Comparison of ENCODE assay signal across 27 cellular contexts in the genomic region with DNA sequence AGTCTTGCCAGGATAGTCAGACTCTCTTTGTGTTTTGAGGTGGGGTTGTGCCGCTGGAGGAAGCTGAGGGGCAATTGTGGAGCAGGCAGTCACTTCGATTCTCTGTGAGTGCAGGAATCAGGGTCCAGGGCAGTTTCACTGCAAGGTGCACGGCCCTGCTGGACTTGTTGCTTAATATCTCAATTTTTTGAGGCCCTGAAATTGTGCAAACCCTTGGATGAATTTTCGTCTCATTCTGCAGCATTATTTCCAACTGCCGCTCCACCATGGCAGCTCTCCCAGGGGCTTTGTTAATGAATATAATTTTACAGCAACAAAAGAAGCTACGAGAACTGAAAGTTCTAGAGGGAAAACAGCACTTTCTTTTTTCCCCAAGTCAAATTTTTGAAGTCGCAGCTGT.
DNase-seq lines count a peak whose midpoint lies in the region; ATAC-seq, FAIRE-seq and TF ChIP-seq lines count a peak whose summit lies in the region.
"Had no signal": no experiment of that assay in that cellular context is flagged by ENCODE, and none has a peak within 500 bp of the region (broad histone marks: within the 10 kb centered on the region; RNA-seq: fewer than 3 reads in every experiment).

No MANE protein-coding gene starts in this region.

- H3K36me3 ChIP-seq in right lobe of liver, result no peaks in the 10 kb centered on the region
- no peaks in the 10 kb centered on the region for H3K36me3 ChIP-seq in HepG2 (replicated peaks in 1 of 2; ENCODE audit: control insufficient read depth in 1 of 2, insufficient read depth in 2 of 2, low read length in 2 of 2)
- H3K36me3 ChIP-seq: BLaER1, upper lobe of right lung had no signal

- no peaks in the 10 kb centered on the region for H3K27me3 Mint-ChIP-seq in glutamatergic neuron (ENCODE audit: unreplicated experiment)

- no peaks in the 10 kb centered on the region for H4K20me1 ChIP-seq in HepG2 (ENCODE audit: insufficient read depth, low read length)
- H4K20me1 ChIP-seq: BLaER1 had no signal

- FAIRE-seq in HepG2 (lab: Jason Lieb, UNC) (no peak), GM12891 (lab: Jason Lieb, UNC) (no peak)
- FAIRE-seq: A549, endometrium, islet of Langerhans, small intestine, TTC549 had no signal

- peak overlapping the region; percentile 62 for H3K4me3 Mint-ChIP-seq in glutamatergic neuron (ENCODE audit: unreplicated experiment)
- H3K4me3 Mint-ChIP-seq: naive thymus-derived CD8-positive, alpha-beta T cell; stimulated activated naive CD8-positive, alpha-beta T cell treated with anti-CD3 and anti-CD28 coated beads, Interleukin-15, Interleukin-2, amounts not matched to agents 100 ng/mL and 50 ng/mL, for 24 hours had no signal

- H3K4me1 Mint-ChIP-seq in glutamatergic neuron (ENCODE audit: low read depth, unreplicated experiment), result peaks cover 48% of the 10 kb centered on the region

- H3K79me2 ChIP-seq in HepG2 (ENCODE audit: insufficient read depth, low read length), result no peaks in the 10 kb centered on the region

- intact Hi-C loops in right lobe of liver (cut with DNase I), result no loop called here
- intact Hi-C loops in HepG2 (cut with micrococcal nuclease; ENCODE audit: unreplicated experiment), result no loop called here
- intact Hi-C loops in sciatic nerve (cut with DNase I), result no loop called here

- TF ChIP-seq POLR2A in right lobe of liver (IDR thresholded peaks at IDR 0.05) (no peak), HepG2 (IDR thresholded peaks at IDR 0.05; ENCODE audit: insufficient read depth in 1 of 2, low read depth in 2 of 2, low read length in 2 of 2) (no peak), GM12891 (IDR thresholded peaks at IDR 0.05; ENCODE audit: low read depth, low read length) (no peak)

- peaks cover 2% of the 10 kb centered on the region for H3K9me3 Mint-ChIP-seq in glutamatergic neuron (ENCODE audit: unreplicated experiment)
- H3K9me3 Mint-ChIP-seq: activated naive CD4-positive, alpha-beta T cell treated with anti-CD3 and anti-CD28 coated beads, Interleukin-2, amount 50 U/mL, for 72 hours; naive thymus-derived CD8-positive, alpha-beta T cell; stimulated activated naive CD8-positive, alpha-beta T cell treated with anti-CD3 and anti-CD28 coated beads, Interleukin-15, Interleukin-2, amounts not matched to agents 100 ng/mL and 50 ng/mL, for 24 hours had no signal

- H3K27ac ChIP-seq in right lobe of liver (no peak overlapping the region), HepG2 (ENCODE audit: extremely low read length, insufficient read depth, low read length) (no peak overlapping the region), foreskin keratinocyte (no peak overlapping the region)
- H3K27ac ChIP-seq: A549, BLaER1, upper lobe of right lung had no signal

- H3K36me3 Mint-ChIP-seq in glutamatergic neuron (ENCODE audit: unreplicated experiment), result peaks cover 3% of the 10 kb centered on the region
- H3K36me3 Mint-ChIP-seq: activated naive CD4-positive, alpha-beta T cell treated with anti-CD3 and anti-CD28 coated beads, Interleukin-2, amount 50 U/mL, for 72 hours; naive thymus-derived CD8-positive, alpha-beta T cell had no signal

- in situ Hi-C loops in HepG2 (cut with HindIII; ENCODE audit: extremely low pct_ligation_motif_present, low pct_unique_long_range_greater_than_20kb), result no loop called here

- no peak for TF ChIP-seq CTCF in right lobe of liver (IDR thresholded peaks at IDR 0.05)
- TF ChIP-seq CTCF in HepG2 (CRISPR knock-in tag; IDR thresholded peaks at IDR 0.05), result no peak
- TF ChIP-seq CTCF in glutamatergic neuron (IDR thresholded peaks at IDR 0.05; ENCODE audit: partially characterized antibody, unreplicated experiment), result no peak
- TF ChIP-seq CTCF in foreskin keratinocyte (conservative IDR thresholded peaks at IDR 0.05), result no peak

- DNase-seq in right lobe of liver (peak in 1 of 3 donors; percentile 53), HepG2 (ENCODE audit: low spot score) (no peak), glutamatergic neuron (no peak), sciatic nerve (ENCODE audit: low spot score) (no peak), foreskin keratinocyte (no peak), GM12891 (ENCODE audit: insufficient read length, low spot score) (no peak)
- no peak for DNase-seq in stimulated activated CD4-positive, alpha-beta T cell treated with anti-CD3 and anti-CD28 coated beads, Interleukin-4, amount 100 ng/mL, for 4 hours
- DNase-seq: cortex of kidney; EL; IMR-90; mesendoderm; naive thymus-derived CD8-positive, alpha-beta T cell; NCI-H1417; NCI-H510A; posterior cingulate gyrus; small intestine; stimulated activated CD4-positive, alpha-beta T cell treated with anti-CD3 and anti-CD28 coated beads, Interleukin-4, amount 100 ng/mL, for 1 hour; SW 1271; upper lobe of right lung had no signal

- H3K4me2 ChIP-seq in HepG2 (ENCODE audit: low read depth, low read length), result no peak overlapping the region
- H3K4me2 ChIP-seq: A549, BLaER1 had no signal

- no peak overlapping the region for H3K9ac ChIP-seq in HepG2 (ENCODE audit: insufficient read depth, low read depth, low read length)
- H3K9ac ChIP-seq: BLaER1 had no signal

- H3K4me1 ChIP-seq in right lobe of liver, result peaks cover 0 to 9% (median 3%) of the 10 kb centered on the region in 4 donors
- H3K4me1 ChIP-seq in HepG2 (ENCODE audit: insufficient read depth, low read length), result no peaks in the 10 kb centered on the region
- peaks cover 3% of the 10 kb centered on the region for H3K4me1 ChIP-seq in foreskin keratinocyte
- H3K4me1 ChIP-seq: A549, BLaER1, upper lobe of right lung had no signal

- POLR2A ChIA-PET in HepG2 (lab: Yijun Ruan, JAX), result no interaction called here

- no peak overlapping the region for H2AFZ ChIP-seq in HepG2 (ENCODE audit: low read length)

- WGBS in right lobe of liver (ENCODE audit: insufficient coverage, low coverage, low lambda C conversion rate, missing lambda C conversion rate), result 38% methylated on average over 7 of the region's 7 CpGs
- 24% methylated on average over 7 of the region's 7 CpGs for WGBS in HepG2 (ENCODE audit: low lambda C conversion rate)

- H3K27ac Mint-ChIP-seq in glutamatergic neuron (ENCODE audit: unreplicated experiment), result peak overlapping the region; percentile 68
- H3K27ac Mint-ChIP-seq: activated naive CD4-positive, alpha-beta T cell treated with anti-CD3 and anti-CD28 coated beads, Interleukin-2, amount 50 U/mL, for 72 hours; naive thymus-derived CD8-positive, alpha-beta T cell; stimulated activated naive CD8-positive, alpha-beta T cell treated with anti-CD3 and anti-CD28 coated beads, Interleukin-15, Interleukin-2, amounts not matched to agents 100 ng/mL and 50 ng/mL, for 24 hours had no signal

- H3K27me3 ChIP-seq in right lobe of liver (no peaks in the 10 kb centered on the region), HepG2 (ENCODE audit: control insufficient read depth in 1 of 2, insufficient read depth in 2 of 2, low read length in 2 of 2) (peaks cover 0 to 20% of the 10 kb centered on the region in 2 experiments; a peak in 2 of 5 replicates), foreskin keratinocyte (no peaks in the 10 kb centered on the region)
- H3K27me3 ChIP-seq: BLaER1 had no signal

- TF ChIP-seq EP300 in HepG2 (IDR thresholded peaks at IDR 0.05; ENCODE audit: low read depth in 2 of 2, low read length in 2 of 2), result no peak
- no peak for TF ChIP-seq EP300 in HepG2 (CRISPR knock-in tag; IDR thresholded peaks at IDR 0.05; ENCODE audit: borderline replicate concordance)

- H3K4me3 ChIP-seq in right lobe of liver (no peak overlapping the region), HepG2 (replicated peaks in 1 of 3; ENCODE audit: insufficient read depth in 1 of 3, low read depth in 2 of 3, low read length in 3 of 3) (no peak overlapping the region)
- H3K4me3 ChIP-seq: A549, BLaER1, upper lobe of right lung had no signal

- no peak for TF ChIP-seq RAD21 in HepG2 (CRISPR knock-in tag; IDR thresholded peaks at IDR 0.05)

- peak; percentile 47 to 64 (median 50) for ATAC-seq in right lobe of liver
- ATAC-seq in HepG2, result no peak
- ATAC-seq in sciatic nerve, result peak; percentile 42
- no peak for ATAC-seq in GM21515 (IDR thresholded peaks at IDR 0.05; ENCODE audit: unreplicated experiment)
- no peak for ATAC-seq in foreskin keratinocyte
- ATAC-seq: A549; activated naive CD4-positive, alpha-beta T cell treated with anti-CD3 and anti-CD28 coated beads, Interleukin-2, amount 50 U/mL, for 72 hours; naive thymus-derived CD8-positive, alpha-beta T cell had no signal

- H3K9me3 ChIP-seq in right lobe of liver (no peaks in the 10 kb centered on the region), HepG2 (ENCODE audit: low read length) (no peaks in the 10 kb centered on the region)
- H3K9me3 ChIP-seq: A549, BLaER1, upper lobe of right lung had no signal

- BruUV-seq in HepG2 (replicated peaks; lab: Mats Ljungman, UMichigan), result no TSS peak

- CTCF ChIA-PET in HepG2 (lab: Yijun Ruan, JAX; ENCODE audit: low intra/inter-chr PET ratio, low total read pairs), result no interaction called here

TF ChIP-seq in HepG2, 621 proteins besides CTCF, POLR2A, EP300 and RAD21 (continues in another document):
- TF ChIP-seq SMAD1 (CRISPR knock-in tag; IDR thresholded peaks at IDR 0.05; ENCODE audit: borderline replicate concordance, low read depth) (no peak), RORA (CRISPR knock-in tag; IDR thresholded peaks at IDR 0.05) (no peak), TOPORS (CRISPR knock-in tag; IDR thresholded peaks at IDR 0.05) (no peak), HMG20A (CRISPR knock-in tag; IDR thresholded peaks at IDR 0.05; ENCODE audit: borderline replicate concordance) (no peak), AGO2 (optimal IDR thresholded peaks at IDR 0.05; ENCODE audit: low read depth, low read length) (no peak), WIZ (CRISPR knock-in tag; IDR thresholded peaks at IDR 0.05) (no peak), NONO (IDR thresholded peaks at IDR 0.05) (no peak), NONO (CRISPR knock-in tag; conservative IDR thresholded peaks at IDR 0.05) (no peak)

TF ChIP-seq in GM12891, 5 proteins besides CTCF, POLR2A, EP300 and RAD21:
- TF ChIP-seq SPI1 (IDR thresholded peaks at IDR 0.05; ENCODE audit: low read depth, low read length) (no peak), TAF1 (IDR thresholded peaks at IDR 0.05; ENCODE audit: low read depth, low read length) (no peak)

Comparison
In these comparisons a context has a peak if more than half of its experiments do, and no peak if none do; other contexts are left out.
1. ATAC-seq: peak in right lobe of liver (4 of 4) and sciatic nerve (single experiment); none in HepG2 (single experiment), GM21515 (single experiment) and foreskin keratinocyte (single experiment).